Comparison of ENCODE assay signal across 22 cellular contexts in the genomic region with DNA sequence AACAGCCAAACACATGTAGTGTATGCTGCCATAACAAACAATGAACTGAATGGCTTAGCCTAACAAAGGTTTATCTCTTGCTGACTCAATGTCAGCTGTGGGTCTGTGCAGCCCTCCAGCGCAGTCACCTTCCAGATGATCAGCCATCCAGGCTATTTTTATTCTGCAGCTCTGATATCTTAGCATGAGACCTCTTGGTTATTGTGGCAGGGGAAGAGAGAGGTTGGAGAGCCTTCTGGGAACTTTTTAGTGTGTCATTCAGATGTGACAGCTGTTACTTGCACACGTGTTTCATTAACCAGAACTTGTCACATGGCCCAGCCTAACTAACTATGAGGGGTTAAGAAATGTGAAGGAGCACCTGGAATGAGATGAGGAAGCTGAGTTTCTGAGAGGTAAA.
DNase-seq lines count a peak whose midpoint lies in the region; ATAC-seq and TF ChIP-seq lines count a peak whose summit lies in the region.
"Had no signal": no experiment of that assay in that cellular context is flagged by ENCODE, and none has a peak within 500 bp of the region (broad histone marks: within the 10 kb centered on the region; RNA-seq: fewer than 3 reads in every experiment).

No MANE protein-coding gene starts in this region.

- no peaks in the 10 kb centered on the region for H3K4me1 Mint-ChIP-seq in neural progenitor cell
- H3K4me1 Mint-ChIP-seq: CD14-positive monocyte; CD8-positive, alpha-beta memory T cell had no signal

- H4K20me1 ChIP-seq in neural progenitor cell (ENCODE audit: low read depth), result no peaks in the 10 kb centered on the region

- H3K4me1 ChIP-seq in heart right ventricle, result peaks cover 0 to 7% (median 0%) of the 10 kb centered on the region in 9 donors
- no peaks in the 10 kb centered on the region for H3K4me1 ChIP-seq in psoas muscle
- H3K4me1 ChIP-seq in neural progenitor cell, result no peaks in the 10 kb centered on the region
- H3K4me1 ChIP-seq in adrenal gland (replicated peaks in 1 of 2), result no peaks in the 10 kb centered on the region

- no peaks in the 10 kb centered on the region for H3K9me3 Mint-ChIP-seq in neural progenitor cell
- H3K9me3 Mint-ChIP-seq: CD8-positive, alpha-beta memory T cell had no signal

- H3K4me3 Mint-ChIP-seq in neural progenitor cell, result no peak overlapping the region
- H3K4me3 Mint-ChIP-seq: CD8-positive, alpha-beta memory T cell had no signal

- H3K9ac ChIP-seq in neural progenitor cell, result no peak overlapping the region
- H3K9ac ChIP-seq: SK-N-SH had no signal

- no peaks in the 10 kb centered on the region for H3K27me3 ChIP-seq in heart right ventricle
- no peaks in the 10 kb centered on the region for H3K27me3 ChIP-seq in psoas muscle (ENCODE audit: insufficient read depth in 3 of 3, low read length in 2 of 3)
- no peaks in the 10 kb centered on the region for H3K27me3 ChIP-seq in neural progenitor cell
- no peaks in the 10 kb centered on the region for H3K27me3 ChIP-seq in adrenal gland
- H3K27me3 ChIP-seq: BE2C had no signal

- no peak overlapping the region for H3K27ac Mint-ChIP-seq in neural progenitor cell
- H3K27ac Mint-ChIP-seq: CD14-positive monocyte; CD8-positive, alpha-beta memory T cell had no signal

- no peak overlapping the region for H3K4me2 ChIP-seq in neural progenitor cell
- H3K4me2 ChIP-seq: SK-N-SH had no signal

- H3K9me3 ChIP-seq in heart right ventricle (peaks cover 0 to 4% (median 0%) of the 10 kb centered on the region in 11 donors), psoas muscle (no peaks in the 10 kb centered on the region), neural progenitor cell (ENCODE audit: low read depth) (no peaks in the 10 kb centered on the region), adrenal gland (replicated peaks in 1 of 3) (no peaks in the 10 kb centered on the region)
- H3K9me3 ChIP-seq: BE2C, SK-N-SH had no signal

- no peaks in the 10 kb centered on the region for H3F3A ChIP-seq in neural progenitor cell (ENCODE audit: low read depth)

- H3K36me3 Mint-ChIP-seq in neural progenitor cell, result no peaks in the 10 kb centered on the region
- H3K36me3 Mint-ChIP-seq: CD14-positive monocyte had no signal

- no peaks in the 10 kb centered on the region for H3K27me3 Mint-ChIP-seq in neural progenitor cell (ENCODE audit: insufficient read depth, low read depth)

- 34 to 38% methylated on average over 2 of the region's 2 CpGs for WGBS in heart right ventricle, 2 donors
- 41 to 54% (median 46%) methylated on average over 2 of the region's 2 CpGs for WGBS in psoas muscle, 3 donors
- 67 to 92% (median 77%) methylated on average over 2 of the region's 2 CpGs for WGBS in adrenal gland, 4 donors

- H3K36me3 ChIP-seq in heart right ventricle (no peaks in the 10 kb centered on the region), psoas muscle (ENCODE audit: insufficient read depth in 1 of 2, low read depth in 1 of 2) (no peaks in the 10 kb centered on the region), neural progenitor cell (no peaks in the 10 kb centered on the region), adrenal gland (replicated peaks in 1 of 2) (no peaks in the 10 kb centered on the region)
- H3K36me3 ChIP-seq: BE2C had no signal

- H3K27ac ChIP-seq in heart right ventricle (peak overlapping the region in 2 of 10 donors; percentile 15 to 21), psoas muscle (no peak overlapping the region), neural progenitor cell (no peak overlapping the region), adrenal gland (no peak overlapping the region)

- no peak overlapping the region for H3K4me3 ChIP-seq in heart right ventricle
- H3K4me3 ChIP-seq in psoas muscle, result no peak overlapping the region
- no peak overlapping the region for H3K4me3 ChIP-seq in neural progenitor cell
- H3K4me3 ChIP-seq in adrenal gland, result no peak overlapping the region

- no peak for TF ChIP-seq CTCF in heart right ventricle (IDR thresholded peaks at IDR 0.05)
- no peak for TF ChIP-seq CTCF in psoas muscle (IDR thresholded peaks at IDR 0.05)
- no peak for TF ChIP-seq CTCF in neural progenitor cell (IDR thresholded peaks at IDR 0.05)
- no peak for TF ChIP-seq CTCF in adrenal gland (IDR thresholded peaks at IDR 0.05)

- intact Hi-C loops in heart right ventricle (cut with DNase I) (no loop called here), psoas muscle (cut with DNase I) (no loop called here), adrenal gland (cut with DNase I) (no loop called here)

- peak; percentile 18 for DNase-seq in NCI-H2171 treated with DMSO at 0.1 percent for 48 hours (lab: John Stamatoyannopoulos, UW)
- no peak for DNase-seq in NCI-H2171 (lab: John Stamatoyannopoulos, UW)
- peak; percentile 15 to 61 for DNase-seq in NCI-H524 (lab: John Stamatoyannopoulos, UW)
- peak in 1 of 2 donors; percentile 8 for DNase-seq in heart right ventricle
- no peak for DNase-seq in psoas muscle
- no peak for DNase-seq in neural progenitor cell (ENCODE audit: low spot score)
- DNase-seq in DMS79 treated with DMSO at 0.1 percent for 48 hours (lab: John Stamatoyannopoulos, UW), result no peak
- no peak for DNase-seq in adrenal gland
- DNase-seq: 8988T; ACHN; BE2C; CD8-positive, alpha-beta memory T cell; DMS 273 treated with DMSO at 0.1 percent for 48 hours; DMS79; GF-D8; NCI-H1092 treated with DMSO at 0.1 percent for 48 hours; NCI-H1436; NCI-H187; NCI-H2107; SK-N-SH had no signal

- no peaks in the 10 kb centered on the region for H3K79me2 ChIP-seq in neural progenitor cell (ENCODE audit: low read depth)

- ATAC-seq in heart right ventricle (peak in 6 of 8 donors; percentile 34 to 90 (median 83)), psoas muscle (peak; percentile 51 to 86 (median 78))
- ATAC-seq: Panc1 had no signal

- H2AFZ ChIP-seq in neural progenitor cell (replicated peaks), result no peak overlapping the region

- TF ChIP-seq POLR2A in adrenal gland (IDR thresholded peaks at IDR 0.05), result no peak

Comparison
In these comparisons a context has a peak if more than half of its experiments do, and no peak if none do; other contexts are left out.
1. DNase-seq: peak in NCI-H2171 treated with DMSO at 0.1 percent for 48 hours (single experiment) and NCI-H524 (2 of 2); none in NCI-H2171 (single experiment), psoas muscle (0 of 2), neural progenitor cell (single experiment), DMS79 treated with DMSO at 0.1 percent for 48 hours (single experiment) and adrenal gland (0 of 7).